In genomic region chr16:78098544-78099371, GRCh38 we compare ENCODE assay signal across 8 cellular contexts. TPM values are rescaled to one million over a fixed set of nuclear protein-coding genes. Genes with fewer than 3 reads are reported as not detected.
DNase-seq lines count a peak whose midpoint lies in the region; ATAC-seq and TF ChIP-seq lines count a peak whose summit lies in the region.

No MANE protein-coding gene starts in this region.

- H3K4me3 ChIP-seq in H7 (ENCODE audit: insufficient read depth, low read depth, low read length) (peak overlapping the region; percentile 92), SJSA1 (peak overlapping the region; percentile 66), fibroblast of lung (replicated peaks in 1 of 4; ENCODE audit: control extremely low read depth in 1 of 4, insufficient read depth in 1 of 4, low read depth in 3 of 4, low read length in 4 of 4) (peak overlapping the region; percentile 44 to 100 (median 55)), sigmoid colon (peak overlapping the region; percentile 70 to 96 (median 90))

- peak overlapping the region; percentile 90 for H2AFZ ChIP-seq in fibroblast of lung (ENCODE audit: low read length)

- H3K9me3 ChIP-seq in SJSA1 (replicated peaks): no peaks in the 10 kb centered on the region
- H3K9me3 ChIP-seq in fibroblast of lung (ENCODE audit: control insufficient read depth, insufficient read depth, low read depth, low read length): no peaks in the 10 kb centered on the region
- no peaks in the 10 kb centered on the region for H3K9me3 ChIP-seq in sigmoid colon

- TF ChIP-seq CTCF in fibroblast of lung (conservative IDR thresholded peaks at IDR 0.05 in 1 of 2, IDR thresholded peaks at IDR 0.05 in 1 of 2; ENCODE audit: low read depth in 1 of 2, low read length in 2 of 2) (peak in 1 of 2 donors; percentile 8), sigmoid colon (IDR thresholded peaks at IDR 0.05) (no peak)

- DNase-seq in H7 (no peak), SJSA1 (ENCODE audit: low read depth in 1 of 2, low spot score in 2 of 2) (no peak), fibroblast of lung (ENCODE audit: low read depth in 2 of 2) (no peak), sigmoid colon (no peak), anterior cingulate cortex (lab: John Stamatoyannopoulos, UW) (no peak), amniotic stem cell (lab: John Stamatoyannopoulos, UW) (no peak)

- TF ChIP-seq POLR2A in sigmoid colon (IDR thresholded peaks at IDR 0.05): no peak

- H3K27ac ChIP-seq in SJSA1 (peak overlapping the region; percentile 34), fibroblast of lung (ENCODE audit: insufficient read depth, low read length) (peak overlapping the region; percentile 84), sigmoid colon (peak overlapping the region; percentile 85 to 94 (median 91))

- intact Hi-C loops in sigmoid colon (cut with DNase I): loop anchor here (5.0 kb wide), 1 partner anchor 376 kb away; the partner anchor contains the start of gene NUDT7

- H3K9ac ChIP-seq in fibroblast of lung (ENCODE audit: insufficient read depth, low read length): peak overlapping the region; percentile 84

- WGBS in sigmoid colon, 2 donors: 43 to 45% methylated on average over 20 of the region's 20 CpGs

- no peaks in the 10 kb centered on the region for H3K79me2 ChIP-seq in fibroblast of lung (ENCODE audit: control insufficient read depth, insufficient read depth, low read length)

- TF ChIP-seq EP300 in sigmoid colon (IDR thresholded peaks at IDR 0.05): no peak

- ATAC-seq in GM18907 (IDR thresholded peaks at IDR 0.05; ENCODE audit: unreplicated experiment): no peak
- no peak for ATAC-seq in HG03108 (IDR thresholded peaks at IDR 0.05; ENCODE audit: unreplicated experiment)

- H3K4me1 ChIP-seq in SJSA1 (replicated peaks) (peaks cover 10% of the 10 kb centered on the region), fibroblast of lung (ENCODE audit: control insufficient read depth, extremely low read depth, insufficient read depth, low read length) (no peaks in the 10 kb centered on the region), sigmoid colon (peaks cover 0 to 14% (median 7%) of the 10 kb centered on the region in 4 donors)

- H4K20me1 ChIP-seq in fibroblast of lung (ENCODE audit: control insufficient read depth, extremely low read depth, insufficient read depth, low read length): no peaks in the 10 kb centered on the region

- H3K36me3 ChIP-seq in H7 (replicated peaks; ENCODE audit: control insufficient read depth, insufficient read depth, low read length) (no peaks in the 10 kb centered on the region), SJSA1 (0 out of 2 replicates have a peak, but pooled peaks cover 2% of the 10 kb centered on the region), fibroblast of lung (ENCODE audit: control insufficient read depth, insufficient read depth, low read length) (no peaks in the 10 kb centered on the region), sigmoid colon (no peaks in the 10 kb centered on the region)

- no peaks in the 10 kb centered on the region; the same call in 1 of the 2 replicates for H3K27me3 ChIP-seq in H7 (ENCODE audit: control insufficient read depth, insufficient read depth, low read length)
- H3K27me3 ChIP-seq in SJSA1 (replicated peaks): peaks cover 12% of the 10 kb centered on the region; the same call in 1 of the 2 replicates
- H3K27me3 ChIP-seq in fibroblast of lung (ENCODE audit: control insufficient read depth, insufficient read depth, low read length): no peaks in the 10 kb centered on the region
- H3K27me3 ChIP-seq in sigmoid colon: no peaks in the 10 kb centered on the region

- peak overlapping the region; percentile 87 for H3K4me2 ChIP-seq in fibroblast of lung (ENCODE audit: extremely low read depth, insufficient read depth, low read length)

RNA-seq across cellular contexts. Expression of gene WWOX, which starts 0.7 kb away (rescaled TPM):
- total RNA-seq in H7 (2014; rRNA removed; shearing (Covaris generic)): 29.0 and 29.2 TPM in 2 replicates
- total RNA-seq in SJSA1 (2014; rRNA removed; shearing (Covaris generic)): 13.4 and 86.5 TPM in 2 replicates
- 16.3 and 18.2 TPM in 2 replicates for total RNA-seq in fibroblast of lung
- 5.6 and 6.6 TPM in 2 replicates for polyA plus RNA-seq in fibroblast of lung
- polyA plus RNA-seq in fibroblast of lung (2012): 5.2 and 7.5 TPM in 2 replicates
- polyA minus RNA-seq in fibroblast of lung (ENCODE audit: low replicate concordance): 3.4 and 6.4 TPM in 2 replicates
- 10 to 100 TPM; 16.1 to 46.8 (median 36.5) TPM for total RNA-seq in sigmoid colon
- 1 to 10 TPM; 7.1 to 9.6 (median 8.6) TPM for polyA plus RNA-seq in sigmoid colon

Comparison
In these comparisons a context has a peak if more than half of its experiments do, and no peak if none do; other contexts are left out.
1. H3K27ac ChIP-seq: peak in every context shown above with its lines; median percentile 91 in sigmoid colon; 84 in fibroblast of lung; 34 in SJSA1.